Comparison of ENCODE assay signal across 22 cellular contexts in the genomic region with DNA sequence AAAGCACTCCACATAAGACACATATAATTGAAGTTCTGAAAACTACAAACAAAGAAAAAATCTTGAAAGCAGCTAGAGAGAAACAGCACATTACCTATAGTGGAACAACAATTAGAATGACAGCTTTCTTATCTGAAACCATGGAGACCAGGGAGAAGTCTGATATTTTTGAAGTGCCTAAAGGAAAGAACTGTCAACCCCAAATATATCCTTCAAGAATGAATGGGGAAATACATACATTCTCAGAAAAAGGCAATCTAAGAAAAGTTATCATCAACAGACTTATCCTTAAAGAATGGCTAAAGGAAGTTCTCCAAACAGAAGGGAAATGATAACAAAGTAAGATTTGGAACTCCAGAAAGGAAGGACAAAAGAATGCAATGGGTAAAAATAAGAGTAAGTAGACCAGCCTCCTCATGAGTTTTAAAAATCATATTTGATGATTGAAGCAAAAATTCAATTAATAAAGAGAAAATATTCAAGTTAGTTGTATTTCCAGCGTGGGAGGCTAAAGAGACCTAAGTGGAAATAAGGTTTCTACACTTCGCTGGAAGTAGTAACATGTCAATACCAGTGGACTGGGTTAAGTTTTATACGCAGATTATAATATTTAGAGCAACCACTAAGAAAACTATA.
"Had no signal": no experiment of that assay in that cellular context is flagged by ENCODE, and none has a peak within 500 bp of the region (broad histone marks: within the 10 kb centered on the region; RNA-seq: fewer than 3 reads in every experiment).

No MANE protein-coding gene starts in this region.

- FAIRE-seq: frontal cortex, keratinocyte had no signal

- H3K4me1 Mint-ChIP-seq: naive B cell; neural progenitor cell; stimulated activated effector memory CD8-positive, alpha-beta T cell treated with anti-CD3 and anti-CD28 coated beads, Interleukin-12 subunit alpha, Interleukin-12 subunit beta, amount 100 ng/mL, for 72 hours had no signal

- H3K4me3 Mint-ChIP-seq: dendritic cell treated with granulocyte-macrophage colony-stimulating factor and Interleukin-4, amounts not matched to agents 40 ng/mL and 50 ng/mL, for 4 days; natural killer cell treated with Interleukin-12 subunit alpha and Interleukin-12 subunit beta and Interleukin-15 and Interleukin-18, amount 100 ng/mL, for 72 hours; neural progenitor cell; stimulated activated effector memory CD8-positive, alpha-beta T cell treated with anti-CD3 and anti-CD28 coated beads, Interleukin-12 subunit alpha, Interleukin-12 subunit beta, amount 100 ng/mL, for 72 hours; type B pancreatic cell had no signal

- H3K36me3 Mint-ChIP-seq: natural killer cell treated with Interleukin-12 subunit alpha and Interleukin-12 subunit beta and Interleukin-15 and Interleukin-18, amount 100 ng/mL, for 72 hours; neural progenitor cell; stimulated activated effector memory CD8-positive, alpha-beta T cell treated with anti-CD3 and anti-CD28 coated beads, Interleukin-12 subunit alpha, Interleukin-12 subunit beta, amount 100 ng/mL, for 72 hours; type B pancreatic cell had no signal

- ATAC-seq: left ventricle myocardium superior; lower lobe of right lung; mucosa of descending colon; natural killer cell treated with Interleukin-12 subunit alpha and Interleukin-12 subunit beta and Interleukin-15 and Interleukin-18, amount 100 ng/mL, for 72 hours; stimulated activated effector memory CD8-positive, alpha-beta T cell treated with anti-CD3 and anti-CD28 coated beads, Interleukin-12 subunit alpha, Interleukin-12 subunit beta, amount 100 ng/mL, for 72 hours; stimulated activated naive CD8-positive, alpha-beta T cell treated with anti-CD3 and anti-CD28 coated beads, Interleukin-15, Interleukin-2, amounts not matched to agents 100 U/mL and 50 U/mL, for 24 hours had no signal

- H3K9me3 Mint-ChIP-seq: neural progenitor cell had no signal

- DNase-seq: colonic mucosa; effector memory CD4-positive, alpha-beta T cell; head of caudate nucleus; left ventricle myocardium superior; lower lobe of right lung; mucosa of descending colon; naive B cell; sigmoid colon; stimulated activated CD4-positive, alpha-beta T cell treated with anti-CD3 and anti-CD28 coated beads, Interleukin-2, amount 100 ng/mL, for 24 hours; stimulated activated CD4-positive, alpha-beta T cell treated with anti-CD3 and anti-CD28 coated beads, Interleukin-4, amount 100 ng/mL, for 24 hours; stimulated activated naive CD8-positive, alpha-beta T cell treated with anti-CD3 and anti-CD28 coated beads, Interleukin-15, Interleukin-2, amounts not matched to agents 100 U/mL and 50 U/mL, for 24 hours; substantia nigra; testis; tibial artery had no signal

- H3K27ac Mint-ChIP-seq: dendritic cell treated with granulocyte-macrophage colony-stimulating factor and Interleukin-4, amounts not matched to agents 40 ng/mL and 50 ng/mL, for 4 days; natural killer cell treated with Interleukin-12 subunit alpha and Interleukin-12 subunit beta and Interleukin-15 and Interleukin-18, amount 100 ng/mL, for 72 hours; neural progenitor cell; progenitor cell of endocrine pancreas; stimulated activated effector memory CD8-positive, alpha-beta T cell treated with anti-CD3 and anti-CD28 coated beads, Interleukin-12 subunit alpha, Interleukin-12 subunit beta, amount 100 ng/mL, for 72 hours; type B pancreatic cell had no signal

- H3K27me3 Mint-ChIP-seq: dendritic cell treated with granulocyte-macrophage colony-stimulating factor and Interleukin-4, amounts not matched to agents 40 ng/mL and 50 ng/mL, for 4 days; naive B cell; progenitor cell of endocrine pancreas; type B pancreatic cell had no signal
